ENCODE assay signal across 1 cellular context in genomic region chr16:29192329-29193247, GRCh38.
TF ChIP-seq lines count a peak whose summit lies in the region.

No MANE protein-coding gene starts in this region.

TF ChIP-seq in H1, 55 proteins besides CTCF, POLR2A, EP300 and RAD21:
- TF ChIP-seq CHD7 (IDR thresholded peaks at IDR 0.05; ENCODE audit: insufficient replicate concordance, low read length) = no peak
- no peak for TF ChIP-seq HDAC2 (IDR thresholded peaks at IDR 0.05; ENCODE audit: borderline replicate concordance in 1 of 2, low read depth in 2 of 2, low read length in 2 of 2)
- TF ChIP-seq CHD2 (IDR thresholded peaks at IDR 0.05; ENCODE audit: low read length) = no peak
- no peak for TF ChIP-seq USF2 (IDR thresholded peaks at IDR 0.05; ENCODE audit: low read length)
- TF ChIP-seq SIN3A (conservative IDR thresholded peaks at IDR 0.05 in 1 of 2, IDR thresholded peaks at IDR 0.05 in 1 of 2; ENCODE audit: low read depth in 1 of 2, low read length in 2 of 2) = no peak
- TF ChIP-seq EZH2 (IDR thresholded peaks at IDR 0.05; ENCODE audit: low read depth, low read length, severe bottlenecking) = no peak
- no peak for TF ChIP-seq ZNF274 (IDR thresholded peaks at IDR 0.05; ENCODE audit: borderline replicate concordance, extremely low read depth, low read length)
- no peak for TF ChIP-seq GABPA (IDR thresholded peaks at IDR 0.05; ENCODE audit: borderline replicate concordance, insufficient read depth, low read length)
- no peak for TF ChIP-seq CHD1 (IDR thresholded peaks at IDR 0.05; ENCODE audit: low read depth, low read length)
- no peak for TF ChIP-seq JUN (IDR thresholded peaks at IDR 0.05; ENCODE audit: low read depth, low read length)
